In genomic region chr4:176187610-176188009, GRCh38 we compare ENCODE assay signal across 1 cellular context.
TF ChIP-seq lines count a peak whose summit lies in the region.

No MANE protein-coding gene starts in this region.

TF ChIP-seq in GM23338, 12 proteins besides CTCF, POLR2A, EP300 and RAD21:
- TF ChIP-seq, protein P1, sequence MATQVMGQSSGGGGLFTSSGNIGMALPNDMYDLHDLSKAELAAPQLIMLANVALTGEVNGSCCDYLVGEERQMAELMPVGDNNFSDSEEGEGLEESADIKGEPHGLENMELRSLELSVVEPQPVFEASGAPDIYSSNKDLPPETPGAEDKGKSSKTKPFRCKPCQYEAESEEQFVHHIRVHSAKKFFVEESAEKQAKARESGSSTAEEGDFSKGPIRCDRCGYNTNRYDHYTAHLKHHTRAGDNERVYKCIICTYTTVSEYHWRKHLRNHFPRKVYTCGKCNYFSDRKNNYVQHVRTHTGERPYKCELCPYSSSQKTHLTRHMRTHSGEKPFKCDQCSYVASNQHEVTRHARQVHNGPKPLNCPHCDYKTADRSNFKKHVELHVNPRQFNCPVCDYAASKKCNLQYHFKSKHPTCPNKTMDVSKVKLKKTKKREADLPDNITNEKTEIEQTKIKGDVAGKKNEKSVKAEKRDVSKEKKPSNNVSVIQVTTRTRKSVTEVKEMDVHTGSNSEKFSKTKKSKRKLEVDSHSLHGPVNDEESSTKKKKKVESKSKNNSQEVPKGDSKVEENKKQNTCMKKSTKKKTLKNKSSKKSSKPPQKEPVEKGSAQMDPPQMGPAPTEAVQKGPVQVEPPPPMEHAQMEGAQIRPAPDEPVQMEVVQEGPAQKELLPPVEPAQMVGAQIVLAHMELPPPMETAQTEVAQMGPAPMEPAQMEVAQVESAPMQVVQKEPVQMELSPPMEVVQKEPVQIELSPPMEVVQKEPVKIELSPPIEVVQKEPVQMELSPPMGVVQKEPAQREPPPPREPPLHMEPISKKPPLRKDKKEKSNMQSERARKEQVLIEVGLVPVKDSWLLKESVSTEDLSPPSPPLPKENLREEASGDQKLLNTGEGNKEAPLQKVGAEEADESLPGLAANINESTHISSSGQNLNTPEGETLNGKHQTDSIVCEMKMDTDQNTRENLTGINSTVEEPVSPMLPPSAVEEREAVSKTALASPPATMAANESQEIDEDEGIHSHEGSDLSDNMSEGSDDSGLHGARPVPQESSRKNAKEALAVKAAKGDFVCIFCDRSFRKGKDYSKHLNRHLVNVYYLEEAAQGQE (IDR thresholded peaks at IDR 0.05; ENCODE audit: unreplicated experiment), result no peak
- TF ChIP-seq CREB1 (CRISPR knock-in tag; IDR thresholded peaks at IDR 0.05; ENCODE audit: low read depth) (no peak), JUNB (IDR thresholded peaks at IDR 0.05; ENCODE audit: unreplicated experiment) (no peak), NANOG (IDR thresholded peaks at IDR 0.05; ENCODE audit: borderline replicate concordance) (no peak), EZH2 (IDR thresholded peaks at IDR 0.05; ENCODE audit: low read depth, unreplicated experiment) (no peak), ZNF331 (CRISPR knock-in tag; IDR thresholded peaks at IDR 0.05; ENCODE audit: low read depth) (no peak), POLR2AphosphoS5 (IDR thresholded peaks at IDR 0.05; ENCODE audit: low read depth) (no peak), EZH2phosphoT487 (IDR thresholded peaks at IDR 0.05; ENCODE audit: unreplicated experiment) (no peak), ZNF114 (CRISPR knock-in tag; IDR thresholded peaks at IDR 0.05) (no peak), STAT1 (IDR thresholded peaks at IDR 0.05; ENCODE audit: unreplicated experiment) (no peak)
- TF ChIP-seq, protein P2, sequence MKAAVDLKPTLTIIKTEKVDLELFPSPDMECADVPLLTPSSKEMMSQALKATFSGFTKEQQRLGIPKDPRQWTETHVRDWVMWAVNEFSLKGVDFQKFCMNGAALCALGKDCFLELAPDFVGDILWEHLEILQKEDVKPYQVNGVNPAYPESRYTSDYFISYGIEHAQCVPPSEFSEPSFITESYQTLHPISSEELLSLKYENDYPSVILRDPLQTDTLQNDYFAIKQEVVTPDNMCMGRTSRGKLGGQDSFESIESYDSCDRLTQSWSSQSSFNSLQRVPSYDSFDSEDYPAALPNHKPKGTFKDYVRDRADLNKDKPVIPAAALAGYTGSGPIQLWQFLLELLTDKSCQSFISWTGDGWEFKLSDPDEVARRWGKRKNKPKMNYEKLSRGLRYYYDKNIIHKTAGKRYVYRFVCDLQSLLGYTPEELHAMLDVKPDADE (IDR thresholded peaks at IDR 0.05), result no peak
- TF ChIP-seq, protein P3, sequence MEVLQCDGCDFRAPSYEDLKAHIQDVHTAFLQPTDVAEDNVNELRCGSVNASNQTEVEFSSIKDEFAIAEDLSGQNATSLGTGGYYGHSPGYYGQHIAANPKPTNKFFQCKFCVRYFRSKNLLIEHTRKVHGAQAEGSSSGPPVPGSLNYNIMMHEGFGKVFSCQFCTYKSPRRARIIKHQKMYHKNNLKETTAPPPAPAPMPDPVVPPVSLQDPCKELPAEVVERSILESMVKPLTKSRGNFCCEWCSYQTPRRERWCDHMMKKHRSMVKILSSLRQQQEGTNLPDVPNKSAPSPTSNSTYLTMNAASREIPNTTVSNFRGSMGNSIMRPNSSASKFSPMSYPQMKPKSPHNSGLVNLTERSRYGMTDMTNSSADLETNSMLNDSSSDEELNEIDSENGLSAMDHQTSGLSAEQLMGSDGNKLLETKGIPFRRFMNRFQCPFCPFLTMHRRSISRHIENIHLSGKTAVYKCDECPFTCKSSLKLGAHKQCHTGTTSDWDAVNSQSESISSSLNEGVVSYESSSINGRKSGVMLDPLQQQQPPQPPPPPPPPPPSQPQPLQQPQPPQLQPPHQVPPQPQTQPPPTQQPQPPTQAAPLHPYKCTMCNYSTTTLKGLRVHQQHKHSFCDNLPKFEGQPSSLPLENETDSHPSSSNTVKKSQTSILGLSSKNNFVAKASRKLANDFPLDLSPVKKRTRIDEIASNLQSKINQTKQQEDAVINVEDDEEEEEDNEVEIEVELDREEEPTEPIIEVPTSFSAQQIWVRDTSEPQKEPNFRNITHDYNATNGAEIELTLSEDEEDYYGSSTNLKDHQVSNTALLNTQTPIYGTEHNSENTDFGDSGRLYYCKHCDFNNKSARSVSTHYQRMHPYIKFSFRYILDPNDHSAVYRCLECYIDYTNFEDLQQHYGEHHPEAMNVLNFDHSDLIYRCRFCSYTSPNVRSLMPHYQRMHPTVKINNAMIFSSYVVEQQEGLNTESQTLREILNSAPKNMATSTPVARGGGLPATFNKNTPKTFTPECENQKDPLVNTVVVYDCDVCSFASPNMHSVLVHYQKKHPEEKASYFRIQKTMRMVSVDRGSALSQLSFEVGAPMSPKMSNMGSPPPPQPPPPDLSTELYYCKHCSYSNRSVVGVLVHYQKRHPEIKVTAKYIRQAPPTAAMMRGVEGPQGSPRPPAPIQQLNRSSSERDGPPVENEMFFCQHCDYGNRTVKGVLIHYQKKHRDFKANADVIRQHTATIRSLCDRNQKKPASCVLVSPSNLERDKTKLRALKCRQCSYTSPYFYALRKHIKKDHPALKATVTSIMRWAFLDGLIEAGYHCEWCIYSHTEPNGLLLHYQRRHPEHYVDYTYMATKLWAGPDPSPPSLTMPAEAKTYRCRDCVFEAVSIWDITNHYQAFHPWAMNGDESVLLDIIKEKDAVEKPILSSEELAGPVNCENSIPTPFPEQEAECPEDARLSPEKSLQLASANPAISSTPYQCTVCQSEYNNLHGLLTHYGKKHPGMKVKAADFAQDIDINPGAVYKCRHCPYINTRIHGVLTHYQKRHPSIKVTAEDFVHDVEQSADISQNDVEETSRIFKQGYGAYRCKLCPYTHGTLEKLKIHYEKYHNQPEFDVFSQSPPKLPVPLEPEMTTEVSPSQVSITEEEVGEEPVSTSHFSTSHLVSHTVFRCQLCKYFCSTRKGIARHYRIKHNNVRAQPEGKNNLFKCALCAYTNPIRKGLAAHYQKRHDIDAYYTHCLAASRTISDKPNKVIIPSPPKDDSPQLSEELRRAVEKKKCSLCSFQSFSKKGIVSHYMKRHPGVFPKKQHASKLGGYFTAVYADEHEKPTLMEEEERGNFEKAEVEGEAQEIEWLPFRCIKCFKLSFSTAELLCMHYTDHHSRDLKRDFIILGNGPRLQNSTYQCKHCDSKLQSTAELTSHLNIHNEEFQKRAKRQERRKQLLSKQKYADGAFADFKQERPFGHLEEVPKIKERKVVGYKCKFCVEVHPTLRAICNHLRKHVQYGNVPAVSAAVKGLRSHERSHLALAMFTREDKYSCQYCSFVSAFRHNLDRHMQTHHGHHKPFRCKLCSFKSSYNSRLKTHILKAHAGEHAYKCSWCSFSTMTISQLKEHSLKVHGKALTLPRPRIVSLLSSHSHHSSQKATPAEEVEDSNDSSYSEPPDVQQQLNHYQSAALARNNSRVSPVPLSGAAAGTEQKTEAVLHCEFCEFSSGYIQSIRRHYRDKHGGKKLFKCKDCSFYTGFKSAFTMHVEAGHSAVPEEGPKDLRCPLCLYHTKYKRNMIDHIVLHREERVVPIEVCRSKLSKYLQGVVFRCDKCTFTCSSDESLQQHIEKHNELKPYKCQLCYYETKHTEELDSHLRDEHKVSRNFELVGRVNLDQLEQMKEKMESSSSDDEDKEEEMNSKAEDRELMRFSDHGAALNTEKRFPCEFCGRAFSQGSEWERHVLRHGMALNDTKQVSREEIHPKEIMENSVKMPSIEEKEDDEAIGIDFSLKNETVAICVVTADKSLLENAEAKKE (CRISPR knock-in tag; IDR thresholded peaks at IDR 0.05), result no peak
